ENCODE assay signal across 19 cellular contexts in genomic region chr17:73715714-73716113, GRCh38.
"Had no signal": no experiment of that assay in that cellular context is flagged by ENCODE, and none has a peak within 500 bp of the region (broad histone marks: within the 10 kb centered on the region; RNA-seq: fewer than 3 reads in every experiment).

No MANE protein-coding gene starts in this region.

- H3K27ac ChIP-seq: gastrocnemius medialis, left ventricle myocardium inferior, neutrophil, psoas muscle, right lobe of liver, tibial nerve, upper lobe of right lung had no signal

- H3K4me3 ChIP-seq: gastrocnemius medialis, left ventricle myocardium inferior, lung, psoas muscle, right lobe of liver, tibial nerve, upper lobe of right lung had no signal

- H3K36me3 Mint-ChIP-seq: stimulated activated memory B cell treated with anti-CD40 and anti-IgM and Interleukin-4, amounts not matched to agents 10 μg/mL and 1 μg/mL and 100 μg/mL, for 72 hours had no signal

- DNase-seq: effector memory CD4-positive, alpha-beta T cell; gastrocnemius medialis; left ventricle myocardium inferior; mesenchymal stem cell; midbrain; psoas muscle; retina; right lobe of liver; stimulated activated CD4-positive, alpha-beta T cell treated with anti-CD3 and anti-CD28 coated beads, Interleukin-15, amount 100 ng/mL, for 24 hours; stimulated activated CD4-positive, alpha-beta T cell treated with anti-CD3 and anti-CD28 coated beads, Interleukin-1b, Interleukin-23, amount 100 ng/mL, for 48 hours; stimulated activated CD4-positive, alpha-beta T cell treated with anti-CD3 and anti-CD28 coated beads, Interleukin-4, amount 100 ng/mL, for 24 hours; upper lobe of right lung had no signal

- H3K27me3 Mint-ChIP-seq: stimulated activated naive CD8-positive, alpha-beta T cell treated with anti-CD3 and anti-CD28 coated beads, Interleukin-15, Interleukin-2, amounts not matched to agents 100 ng/mL and 50 ng/mL, for 24 hours had no signal

- H3K27me3 ChIP-seq: right lobe of liver, upper lobe of right lung had no signal

- H3K9me3 ChIP-seq: gastrocnemius medialis, left ventricle myocardium inferior, neutrophil, psoas muscle, right lobe of liver, tibial nerve, upper lobe of right lung had no signal

- H3K4me1 ChIP-seq: gastrocnemius medialis, psoas muscle, upper lobe of right lung had no signal

- H3K27ac Mint-ChIP-seq: nephron; stimulated activated memory B cell treated with anti-CD40 and anti-IgM and Interleukin-4, amounts not matched to agents 10 μg/mL and 1 μg/mL and 100 μg/mL, for 72 hours; stimulated activated naive CD8-positive, alpha-beta T cell treated with anti-CD3 and anti-CD28 coated beads, Interleukin-15, Interleukin-2, amounts not matched to agents 100 ng/mL and 50 ng/mL, for 24 hours had no signal

- H3K9me3 Mint-ChIP-seq: nephron; stimulated activated memory B cell treated with anti-CD40 and anti-IgM and Interleukin-4, amounts not matched to agents 10 μg/mL and 1 μg/mL and 100 μg/mL, for 72 hours; stimulated activated naive CD8-positive, alpha-beta T cell treated with anti-CD3 and anti-CD28 coated beads, Interleukin-15, Interleukin-2, amounts not matched to agents 100 ng/mL and 50 ng/mL, for 24 hours had no signal

- H3K36me3 ChIP-seq: gastrocnemius medialis, left ventricle myocardium inferior, neutrophil, right lobe of liver, tibial nerve, upper lobe of right lung had no signal

- ATAC-seq: esophagus mucosa; gastrocnemius medialis; psoas muscle; stimulated activated memory B cell treated with anti-CD40 and anti-IgM and Interleukin-4, amounts not matched to agents 10 μg/mL and 1 μg/mL and 100 μg/mL, for 72 hours; upper lobe of right lung had no signal

- H3K4me3 Mint-ChIP-seq: nephron; stimulated activated memory B cell treated with anti-CD40 and anti-IgM and Interleukin-4, amounts not matched to agents 10 μg/mL and 1 μg/mL and 100 μg/mL, for 72 hours; stimulated activated naive CD8-positive, alpha-beta T cell treated with anti-CD3 and anti-CD28 coated beads, Interleukin-15, Interleukin-2, amounts not matched to agents 100 ng/mL and 50 ng/mL, for 24 hours had no signal
